ENCODE assay signal across 9 cellular contexts in the genomic region with DNA sequence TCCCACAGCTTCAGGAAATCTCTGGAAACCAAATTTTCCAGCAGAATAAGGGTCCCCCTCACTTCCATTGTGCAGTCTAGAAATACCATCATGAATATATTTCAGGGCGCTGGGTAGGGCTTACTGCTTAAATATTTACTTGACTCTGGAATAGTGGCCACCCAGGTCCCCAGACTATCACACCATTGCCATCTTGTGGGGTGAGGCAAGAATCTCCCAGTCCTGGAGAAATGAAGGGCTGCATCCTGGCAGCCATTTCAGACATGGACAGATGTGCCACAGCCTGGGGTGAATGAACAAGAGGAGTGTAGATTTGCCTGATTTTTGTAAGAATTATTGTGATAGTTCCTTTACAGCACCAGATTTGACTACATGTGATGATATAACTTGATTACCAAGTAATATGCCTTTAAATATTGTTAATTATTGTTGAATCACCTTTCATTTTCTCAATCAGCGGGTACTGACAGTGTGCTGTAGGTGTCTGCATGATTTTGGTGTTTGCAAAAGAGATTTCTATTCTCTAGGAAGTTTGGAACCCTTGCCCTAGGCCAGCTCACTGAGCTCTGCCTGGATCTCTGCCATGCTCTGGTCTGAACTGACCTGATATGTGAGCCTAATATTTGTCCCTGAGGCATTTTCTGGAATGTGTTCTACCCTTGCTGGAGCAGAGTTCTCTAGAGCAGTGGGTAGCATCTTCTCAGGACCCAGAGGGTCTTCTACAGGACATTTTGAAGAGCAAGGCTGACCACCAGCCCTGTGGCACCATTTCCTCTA.
DNase-seq lines count a peak whose midpoint lies in the region; ATAC-seq, FAIRE-seq and TF ChIP-seq lines count a peak whose summit lies in the region.
"Had no signal": no experiment of that assay in that cellular context is flagged by ENCODE, and none has a peak within 500 bp of the region (broad histone marks: within the 10 kb centered on the region; RNA-seq: fewer than 3 reads in every experiment).

No MANE protein-coding gene starts in this region.

- H3K9me3 ChIP-seq in SK-N-SH = no peaks in the 10 kb centered on the region

- H3K27me3 Mint-ChIP-seq in mesothelial cell of epicardium (ENCODE audit: low read depth) = no peaks in the 10 kb centered on the region

- no peak for TF ChIP-seq EP300 in SK-N-SH (IDR thresholded peaks at IDR 0.05; ENCODE audit: borderline replicate concordance in 1 of 2, low read depth in 1 of 2, low read length in 1 of 2)

- no peak overlapping the region; a peak in 1 of 4 replicates for H3K27ac ChIP-seq in SK-N-SH (ENCODE audit: low read depth in 2 of 2, low read length in 1 of 2)

- no peak overlapping the region for H3K9ac ChIP-seq in SK-N-SH

- no peaks in the 10 kb centered on the region for H4K20me1 ChIP-seq in SK-N-SH (ENCODE audit: insufficient read depth)

- FAIRE-seq in H54 (lab: Jason Lieb, UNC) = no peak
- FAIRE-seq: TTC549 had no signal

- TF ChIP-seq RAD21 in SK-N-SH (IDR thresholded peaks at IDR 0.05; ENCODE audit: low read length) = peak; percentile 62

- H3K27ac Mint-ChIP-seq in activated naive CD4-positive, alpha-beta T cell treated with anti-CD3 and anti-CD28 coated beads, Interleukin-2, amount 50 U/mL, for 72 hours = no peak overlapping the region
- no peak overlapping the region for H3K27ac Mint-ChIP-seq in mesothelial cell of epicardium

- no peak overlapping the region for H3K4me3 ChIP-seq in SK-N-SH (ENCODE audit: low read depth in 2 of 2, low read length in 1 of 2)

- no peaks in the 10 kb centered on the region for H3K9me2 ChIP-seq in SK-N-SH

- ATAC-seq in left ventricle myocardium superior (peak; percentile 72), GM19455 (IDR thresholded peaks at IDR 0.05; ENCODE audit: unreplicated experiment) (no peak)
- ATAC-seq in activated naive CD4-positive, alpha-beta T cell treated with anti-CD3 and anti-CD28 coated beads, Interleukin-2, amount 50 U/mL, for 72 hours = no peak

- H3K79me2 ChIP-seq in SK-N-SH (ENCODE audit: insufficient read depth) = no peaks in the 10 kb centered on the region

- no peaks in the 10 kb centered on the region for H3K9me3 Mint-ChIP-seq in activated naive CD4-positive, alpha-beta T cell treated with anti-CD3 and anti-CD28 coated beads, Interleukin-2, amount 50 U/mL, for 72 hours
- peaks cover 3% of the 10 kb centered on the region for H3K9me3 Mint-ChIP-seq in mesothelial cell of epicardium

- CTCF ChIA-PET in SK-N-SH (lab: Yijun Ruan, JAX) = interaction anchor here (0.6 to 1.1 kb wide), 4 partner anchors 11 to 519 kb away, joined by 3 read pairs; no protein-coding TSS in a partner anchor

- no peaks in the 10 kb centered on the region for H3K36me3 ChIP-seq in SK-N-SH (replicated peaks in 1 of 2; ENCODE audit: control insufficient read depth in 1 of 2, insufficient read depth in 2 of 2, low read length in 1 of 2)

- H3K4me2 ChIP-seq in SK-N-SH = no peak overlapping the region

- peaks cover 0 to 15% of the 10 kb centered on the region in 2 experiments; a peak in 1 of 4 replicates for H3K4me1 ChIP-seq in SK-N-SH (ENCODE audit: control insufficient read depth in 1 of 2, insufficient read depth in 2 of 2, low read depth in 1 of 2, low read length in 1 of 2)

- TF ChIP-seq CTCF in AG09319 (IDR thresholded peaks at IDR 0.05; ENCODE audit: low read depth, low read length) (peak; percentile 21), SK-N-SH (IDR thresholded peaks at IDR 0.05) (peak; percentile 35), mesothelial cell of epicardium (IDR thresholded peaks at IDR 0.05; ENCODE audit: unreplicated experiment) (no peak)

- intact Hi-C loops in left ventricle myocardium superior (cut with micrococcal nuclease) = no loop called here

- WGBS in SK-N-SH (ENCODE audit: low lambda C conversion rate) = 54% methylated on average over 2 of the region's 2 CpGs

- H3K36me3 Mint-ChIP-seq in activated naive CD4-positive, alpha-beta T cell treated with anti-CD3 and anti-CD28 coated beads, Interleukin-2, amount 50 U/mL, for 72 hours = no peaks in the 10 kb centered on the region
- H3K36me3 Mint-ChIP-seq in mesothelial cell of epicardium = no peaks in the 10 kb centered on the region

- H3K27me3 ChIP-seq in SK-N-SH (ENCODE audit: insufficient read depth) = no peaks in the 10 kb centered on the region

- H2AFZ ChIP-seq in SK-N-SH (ENCODE audit: low read depth) = no peak overlapping the region

- DNase-seq in AG09319 (ENCODE audit: extremely low read depth, low read depth) (no peak), H54 (ENCODE audit: insufficient read length, low spot score) (peak; percentile 0), SK-N-SH (peak; percentile 11), left ventricle myocardium superior (no peak), iPS-NIHi11 (ENCODE audit: low spot score) (no peak), mesothelial cell of epicardium (ENCODE audit: low spot score in 2 of 2, unreplicated experiment in 2 of 2) (no peak)
- no peak for DNase-seq in activated naive CD4-positive, alpha-beta T cell treated with anti-CD3 and anti-CD28 coated beads, Interleukin-2, amount 50 U/mL, for 72 hours (ENCODE audit: low spot score in 2 of 2)

- POLR2A ChIA-PET in SK-N-SH (lab: Yijun Ruan, JAX) = no interaction called here

- no peak overlapping the region for H3K4me3 Mint-ChIP-seq in mesothelial cell of epicardium

- H3F3A ChIP-seq in SK-N-SH (replicated peaks; ENCODE audit: insufficient read depth) = no peaks in the 10 kb centered on the region

- H3K4me1 Mint-ChIP-seq in mesothelial cell of epicardium = peaks cover 5% of the 10 kb centered on the region

- TF ChIP-seq POLR2A in H54 (IDR thresholded peaks at IDR 0.05; ENCODE audit: low read depth, low read length) = no peak

TF ChIP-seq in SK-N-SH, 30 proteins besides CTCF, POLR2A, EP300 and RAD21:
- no peak for TF ChIP-seq NFIC (IDR thresholded peaks at IDR 0.05; ENCODE audit: borderline replicate concordance)
- TF ChIP-seq JUND (IDR thresholded peaks at IDR 0.05) = no peak
- no peak for TF ChIP-seq RXRA (IDR thresholded peaks at IDR 0.05; ENCODE audit: borderline replicate concordance, low read depth)
- no peak for TF ChIP-seq IRF3 (IDR thresholded peaks at IDR 0.05; ENCODE audit: low read depth, low read length)

Comparison
In these comparisons a context has a peak if more than half of its experiments do, and no peak if none do; other contexts are left out.
1. DNase-seq: peak in H54 (single experiment) and SK-N-SH (single experiment); none in AG09319 (single experiment), left ventricle myocardium superior (single experiment), activated naive CD4-positive, alpha-beta T cell treated with anti-CD3 and anti-CD28 coated beads, Interleukin-2, amount 50 U/mL, for 72 hours (0 of 2), iPS-NIHi11 (single experiment) and mesothelial cell of epicardium (0 of 2).